ENCODE assay signal across 23 cellular contexts in the genomic region with DNA sequence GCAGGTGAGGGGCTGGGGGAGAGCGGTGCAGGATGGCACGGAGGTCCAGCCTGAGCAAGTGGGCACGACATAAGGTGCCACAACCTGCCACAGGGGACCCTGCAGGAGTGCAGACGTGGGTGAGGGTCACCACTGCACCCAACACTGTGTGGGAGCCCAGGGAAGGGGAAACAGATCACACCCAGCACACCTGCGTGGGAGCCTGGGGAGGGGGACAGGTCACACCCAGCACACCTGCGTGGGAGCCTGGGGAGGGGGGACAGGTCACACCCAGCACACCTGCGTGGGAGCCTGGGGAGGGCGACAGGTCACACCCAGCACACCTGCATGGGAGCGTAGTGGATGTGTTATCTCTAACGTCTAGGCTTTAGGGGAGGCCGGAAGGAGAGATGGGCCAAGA. TPM values are rescaled to one million over a fixed set of nuclear protein-coding genes. Genes with fewer than 3 reads are reported as not detected.
DNase-seq lines count a peak whose midpoint lies in the region; ATAC-seq and TF ChIP-seq lines count a peak whose summit lies in the region.
"Had no signal": no experiment of that assay in that cellular context is flagged by ENCODE, and none has a peak within 500 bp of the region (broad histone marks: within the 10 kb centered on the region; RNA-seq: fewer than 3 reads in every experiment).

No MANE protein-coding gene starts in this region.

- no peak overlapping the region for H3K4me2 ChIP-seq in osteoblast (ENCODE audit: insufficient read depth, low read length)
- H3K4me2 ChIP-seq: BLaER1 had no signal

- DNase-seq in Right ventricle myocardium inferior (ENCODE audit: missing footprints) (peak; percentile 37), right atrium auricular region (ENCODE audit: low spot score) (no peak), right cardiac atrium (peak in 2 of 3 donors; percentile 9 to 38), cardiac septum (ENCODE audit: low spot score) (no peak), lower lobe of right lung (peak; percentile 27), osteoblast (ENCODE audit: insufficient read length, low spot score, missing footprints) (peak; percentile 56), pons (ENCODE audit: low spot score) (no peak)
- no peak for DNase-seq in effector memory CD8-positive, alpha-beta T cell
- DNase-seq: CD4-positive, alpha-beta T cell; CD8-positive, alpha-beta memory T cell; DMS 273 treated with DMSO at 0.1 percent for 48 hours; DMS79; EL; GDM1; GM23248; H7; HCEC 1CT had no signal

- no peaks in the 10 kb centered on the region for H3K9me3 Mint-ChIP-seq in effector memory CD8-positive, alpha-beta T cell
- H3K9me3 Mint-ChIP-seq: CD4-positive, alpha-beta T cell; CD8-positive, alpha-beta memory T cell had no signal

- peaks cover 41 to 53% of the 10 kb centered on the region in 2 donors for H3K27me3 Mint-ChIP-seq in effector memory CD8-positive, alpha-beta T cell

- H3K4me3 ChIP-seq in right atrium auricular region, result no peak overlapping the region
- H3K4me3 ChIP-seq in right cardiac atrium (ENCODE audit: low read length), result no peak overlapping the region
- H3K4me3 ChIP-seq in lower lobe of right lung, result no peak overlapping the region
- no peak overlapping the region for H3K4me3 ChIP-seq in osteoblast (ENCODE audit: insufficient read depth, low read length)
- H3K4me3 ChIP-seq: BLaER1, GM12878, GM23248 had no signal

- H3K4me1 ChIP-seq in right atrium auricular region (no peaks in the 10 kb centered on the region), right cardiac atrium (ENCODE audit: control insufficient read depth, insufficient read depth, low read length) (no peaks in the 10 kb centered on the region), lower lobe of right lung (no peaks in the 10 kb centered on the region), osteoblast (ENCODE audit: insufficient read depth, low read length) (no peaks in the 10 kb centered on the region)
- H3K4me1 ChIP-seq: BLaER1 had no signal

- no peak overlapping the region for H3K27ac Mint-ChIP-seq in effector memory CD8-positive, alpha-beta T cell
- H3K27ac Mint-ChIP-seq: B cell; CD4-positive, alpha-beta T cell; CD8-positive, alpha-beta memory T cell had no signal

- H3K36me3 ChIP-seq in right atrium auricular region (no peaks in the 10 kb centered on the region), lower lobe of right lung (no peaks in the 10 kb centered on the region), osteoblast (ENCODE audit: insufficient read depth, low read length) (no peaks in the 10 kb centered on the region)
- H3K36me3 ChIP-seq: BLaER1 had no signal

- no peak overlapping the region for H2AFZ ChIP-seq in osteoblast (ENCODE audit: low read length)
- H2AFZ ChIP-seq: GM23248 had no signal

- H4K20me1 ChIP-seq in osteoblast (ENCODE audit: insufficient read depth, low read length), result no peaks in the 10 kb centered on the region

- no peaks in the 10 kb centered on the region for H3K79me2 ChIP-seq in osteoblast (ENCODE audit: insufficient read depth, low read length)

- H3K27me3 ChIP-seq in right atrium auricular region, result no peaks in the 10 kb centered on the region
- no peaks in the 10 kb centered on the region for H3K27me3 ChIP-seq in right cardiac atrium (ENCODE audit: control insufficient read depth, insufficient read depth)
- peaks cover 47% of the 10 kb centered on the region for H3K27me3 ChIP-seq in lower lobe of right lung (ENCODE audit: low read depth)
- peaks cover 15% of the 10 kb centered on the region for H3K27me3 ChIP-seq in osteoblast (ENCODE audit: insufficient read depth, low read length)

- H3K36me3 Mint-ChIP-seq in effector memory CD8-positive, alpha-beta T cell (ENCODE audit: insufficient read depth), result peaks cover 5% of the 10 kb centered on the region
- H3K36me3 Mint-ChIP-seq: CD8-positive, alpha-beta memory T cell had no signal

- TF ChIP-seq CTCF in right atrium auricular region (IDR thresholded peaks at IDR 0.05), result no peak
- TF ChIP-seq CTCF in lower lobe of right lung (IDR thresholded peaks at IDR 0.05), result no peak
- no peak for TF ChIP-seq CTCF in osteoblast (IDR thresholded peaks at IDR 0.05; ENCODE audit: extremely low read depth, low read depth, low read length)

- H3K27ac ChIP-seq in right atrium auricular region (no peak overlapping the region), right cardiac atrium (ENCODE audit: low read length) (no peak overlapping the region), lower lobe of right lung (no peak overlapping the region), osteoblast (ENCODE audit: low read depth, low read length) (no peak overlapping the region)
- H3K27ac ChIP-seq: 22Rv1, BLaER1, C4-2B, GM23248 had no signal

- 79% methylated on average over 11 of the region's 11 CpGs for WGBS in right cardiac atrium

- no peak for ATAC-seq in Right ventricle myocardium inferior
- ATAC-seq in right cardiac atrium, result no peak
- no peak for ATAC-seq in lower lobe of right lung
- ATAC-seq in effector memory CD8-positive, alpha-beta T cell (replicated peaks), result no peak
- ATAC-seq: GM12878 had no signal

- H3K9me3 ChIP-seq in right atrium auricular region, result no peaks in the 10 kb centered on the region
- no peaks in the 10 kb centered on the region for H3K9me3 ChIP-seq in right cardiac atrium (ENCODE audit: control insufficient read depth, low read length)
- no peaks in the 10 kb centered on the region for H3K9me3 ChIP-seq in lower lobe of right lung
- H3K9me3 ChIP-seq in osteoblast (ENCODE audit: low read depth, low read length), result no peaks in the 10 kb centered on the region
- H3K9me3 ChIP-seq: BLaER1 had no signal

- peaks cover 0 to 2% of the 10 kb centered on the region in 2 donors for H3K4me1 Mint-ChIP-seq in effector memory CD8-positive, alpha-beta T cell (ENCODE audit: low read depth in 2 of 2)

- intact Hi-C loops in Right ventricle myocardium inferior (cut with DNase I), result no loop called here
- intact Hi-C loops in right cardiac atrium (cut with DNase I), result no loop called here
- intact Hi-C loops in cardiac septum (cut with DNase I), result no loop called here
- intact Hi-C loops in lower lobe of right lung (cut with DNase I), result no loop called here

- no peak overlapping the region for H3K4me3 Mint-ChIP-seq in effector memory CD8-positive, alpha-beta T cell
- H3K4me3 Mint-ChIP-seq: B cell; CD4-positive, alpha-beta T cell; CD8-positive, alpha-beta memory T cell had no signal

RNA-seq across cellular contexts. Expression of a gene that starts 47.4 kb away (rescaled TPM):
- total RNA-seq in Right ventricle myocardium inferior (33.3 TPM), right atrium auricular region (10 to 100 TPM; 56.6 to 85.4 TPM), right cardiac atrium (10 to 100 TPM; 43.9 to 62.7 (median 50.0) TPM), cardiac septum (42.6 TPM), lower lobe of right lung (135 TPM), osteoblast (134 and 139 TPM in 2 replicates)
- 44.0 TPM for polyA plus RNA-seq in right cardiac atrium

RNA-seq across cellular contexts. Expression of a gene that starts 53.0 kb away (rescaled TPM):
- total RNA-seq in Right ventricle myocardium inferior, result not detected
- total RNA-seq in right atrium auricular region, result under 1 TPM in 1 of 2 donors, not detected in 1; 0.16 TPM
- not detected for total RNA-seq in right cardiac atrium
- polyA plus RNA-seq in right cardiac atrium, result not detected
- 0.19 TPM for total RNA-seq in cardiac septum
- 0.12 TPM for total RNA-seq in lower lobe of right lung
- total RNA-seq in osteoblast, result not detected in 2 replicates
- total RNA-seq: CD8-positive, alpha-beta memory T cell; GM12878; GM23248 had no signal
- polyA plus RNA-seq: AG04450; CD8-positive, alpha-beta memory T cell; GM23248 had no signal

Comparison
In these comparisons a context has a peak if more than half of its experiments do, and no peak if none do; other contexts are left out.
1. DNase-seq: peak in Right ventricle myocardium inferior (single experiment), right cardiac atrium (2 of 3), lower lobe of right lung (single experiment) and osteoblast (single experiment); none in right atrium auricular region (single experiment), cardiac septum (single experiment), pons (single experiment) and effector memory CD8-positive, alpha-beta T cell (0 of 3).